In the genomic region with DNA sequence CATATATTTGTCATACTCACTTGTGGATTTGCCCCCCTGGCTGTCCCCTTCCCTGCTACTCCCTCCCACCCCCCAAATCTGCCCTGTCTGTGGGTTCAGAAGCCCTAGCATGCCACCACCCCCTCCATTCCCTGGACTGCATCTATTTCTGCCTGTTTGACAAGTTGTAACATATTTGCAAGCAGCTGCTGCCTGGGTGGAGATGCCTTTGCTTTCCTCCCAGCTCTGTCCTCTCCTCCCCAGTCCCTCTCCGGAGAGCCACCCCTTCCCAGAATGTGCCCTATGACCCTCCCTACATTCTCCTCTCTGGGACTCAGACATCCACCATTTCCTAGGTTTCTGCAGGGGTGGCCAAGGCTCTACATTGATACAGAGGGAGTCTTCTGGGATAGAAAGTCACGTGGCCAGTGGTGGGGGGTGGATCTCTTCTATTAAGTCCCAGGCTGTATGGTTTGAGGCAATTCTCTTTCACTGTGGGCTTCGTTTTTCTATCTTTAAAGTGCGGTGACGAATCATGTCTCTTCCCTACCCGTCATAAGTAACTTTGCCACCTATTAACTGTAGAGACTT, we compare ENCODE assay signal across 25 cellular contexts. TPM values are rescaled to one million over a fixed set of nuclear protein-coding genes. Genes with fewer than 3 reads are reported as not detected.
DNase-seq lines count a peak whose midpoint lies in the region; ATAC-seq, FAIRE-seq and TF ChIP-seq lines count a peak whose summit lies in the region.
"Had no signal": no experiment of that assay in that cellular context is flagged by ENCODE, and none has a peak within 500 bp of the region (broad histone marks: within the 10 kb centered on the region; RNA-seq: fewer than 3 reads in every experiment).

No MANE protein-coding gene starts in this region.

- H3K27me3 ChIP-seq in WERI-Rb-1 (ENCODE audit: insufficient read depth, low read depth, severe bottlenecking) (no peaks in the 10 kb centered on the region), keratinocyte (ENCODE audit: control insufficient read depth, extremely low read depth, insufficient read depth, low read length) (no peaks in the 10 kb centered on the region), skeletal muscle satellite cell (ENCODE audit: control insufficient read depth, insufficient read depth, low read length) (peaks cover 41% of the 10 kb centered on the region), smooth muscle cell (ENCODE audit: low read depth) (no peaks in the 10 kb centered on the region)

- H3K4me3 ChIP-seq in WERI-Rb-1 (ENCODE audit: low read depth, low read length) (no peak overlapping the region), keratinocyte (ENCODE audit: control insufficient read depth in 2 of 3, extremely low read depth in 1 of 3, insufficient read depth in 2 of 3, low read depth in 1 of 3, low read length in 3 of 3) (peak overlapping the region in 1 of 3 experiments; percentile 27), skeletal muscle satellite cell (ENCODE audit: low read length) (no peak overlapping the region), smooth muscle cell (no peak overlapping the region)
- H3K4me3 ChIP-seq: PC-9 had no signal

- dilution Hi-C loops in keratinocyte (cut with MboI; ENCODE audit: extremely low pct_ligation_motif_present, low sequenced_read_pairs) = no loop called here

- TF ChIP-seq CTCF in WERI-Rb-1 (IDR thresholded peaks at IDR 0.05; ENCODE audit: low read depth, low read length) (no peak), keratinocyte (optimal IDR thresholded peaks at IDR 0.05 in 1 of 3, IDR thresholded peaks at IDR 0.05 in 1 of 3, conservative IDR thresholded peaks at IDR 0.05 in 1 of 3; ENCODE audit: extremely low read depth in 1 of 3, insufficient read depth in 2 of 3, low read length in 3 of 3) (no peak), smooth muscle cell (IDR thresholded peaks at IDR 0.05; ENCODE audit: borderline replicate concordance, insufficient read depth, poor library complexity, severe bottlenecking) (no peak)

- 68% methylated on average over 6 of the region's 6 CpGs for WGBS in smooth muscle cell (ENCODE audit: low lambda C conversion rate)

- H3K4me1 ChIP-seq in keratinocyte (ENCODE audit: control insufficient read depth, extremely low read depth, insufficient read depth, low read length) (peaks cover 42% of the 10 kb centered on the region), skeletal muscle satellite cell (ENCODE audit: control insufficient read depth, insufficient read depth, low read length) (peaks cover 14% of the 10 kb centered on the region), smooth muscle cell (ENCODE audit: low read depth) (no peaks in the 10 kb centered on the region)

- H3K36me3 Mint-ChIP-seq in activated CD4-positive, alpha-beta T cell treated with anti-CD3 and anti-CD28 coated beads, Interleukin-2, amount 10 ng/mL, durations not matched to agents 7 days and 5 days (ENCODE audit: low read depth) = peaks cover 3% of the 10 kb centered on the region

- H3K4me2 ChIP-seq in keratinocyte (ENCODE audit: control insufficient read depth, extremely low read depth, insufficient read depth, low read depth, low read length) (peak overlapping the region; percentile 66), skeletal muscle satellite cell (ENCODE audit: low read length) (no peak overlapping the region), smooth muscle cell (no peak overlapping the region)
- H3K4me2 ChIP-seq: PC-9, SK-N-SH had no signal

- no peaks in the 10 kb centered on the region for H3K36me3 ChIP-seq in WERI-Rb-1
- no peaks in the 10 kb centered on the region for H3K36me3 ChIP-seq in keratinocyte (ENCODE audit: control insufficient read depth in 2 of 2, extremely low read depth in 1 of 2, insufficient read depth in 2 of 2, low read length in 2 of 2)
- no peaks in the 10 kb centered on the region for H3K36me3 ChIP-seq in skeletal muscle satellite cell (ENCODE audit: insufficient read depth, low read length)
- H3K36me3 ChIP-seq in smooth muscle cell (ENCODE audit: low read depth) = no peaks in the 10 kb centered on the region

- H3K4me3 Mint-ChIP-seq in activated CD4-positive, alpha-beta T cell treated with anti-CD3 and anti-CD28 coated beads, Interleukin-2, amount 10 ng/mL, durations not matched to agents 7 days and 5 days = no peak overlapping the region
- H3K4me3 Mint-ChIP-seq: CD8-positive, alpha-beta memory T cell had no signal

- H3K9ac ChIP-seq in keratinocyte (ENCODE audit: control insufficient read depth, extremely low read depth, insufficient read depth, low read length) (no peak overlapping the region), skeletal muscle satellite cell (ENCODE audit: low read depth, low read length) (peak overlapping the region; percentile 19), smooth muscle cell (ENCODE audit: low read depth) (no peak overlapping the region)
- H3K9ac ChIP-seq: SK-N-SH had no signal

- H3K27ac ChIP-seq in WERI-Rb-1 = no peak overlapping the region
- H3K27ac ChIP-seq in keratinocyte (ENCODE audit: control insufficient read depth, insufficient read depth, low read length) = no peak overlapping the region
- H3K27ac ChIP-seq in smooth muscle cell (ENCODE audit: low read depth) = no peak overlapping the region
- H3K27ac ChIP-seq: PC-9 had no signal

- H3K9me1 ChIP-seq in keratinocyte (ENCODE audit: control insufficient read depth, extremely low read depth, insufficient read depth, low read length) = no peaks in the 10 kb centered on the region

- no peak for ATAC-seq in HG02973 (IDR thresholded peaks at IDR 0.05; ENCODE audit: unreplicated experiment)

- no peaks in the 10 kb centered on the region for H3F3A ChIP-seq in smooth muscle cell (ENCODE audit: low read depth)

- FAIRE-seq in keratinocyte (lab: Jason Lieb, UNC) = peak; percentile 59
- FAIRE-seq: H1 had no signal

- CTCF ChIA-PET in activated CD4-positive, alpha-beta T cell treated with anti-CD3 and anti-CD28 coated beads, Interleukin-2, amount 10 ng/mL, durations not matched to agents 7 days and 5 days (lab: Charles Lee) = no interaction called here

- H4K20me1 ChIP-seq in keratinocyte (ENCODE audit: control insufficient read depth, extremely low read depth, insufficient read depth, low read length) (no peaks in the 10 kb centered on the region), smooth muscle cell (ENCODE audit: low read depth) (no peaks in the 10 kb centered on the region)

- H2AFZ ChIP-seq in keratinocyte (ENCODE audit: control insufficient read depth, low read length) (peak overlapping the region; percentile 74), smooth muscle cell (ENCODE audit: low read depth) (no peak overlapping the region)
- H2AFZ ChIP-seq: PC-9 had no signal

- H3K9me3 Mint-ChIP-seq in activated CD4-positive, alpha-beta T cell treated with anti-CD3 and anti-CD28 coated beads, Interleukin-2, amount 10 ng/mL, durations not matched to agents 7 days and 5 days = peaks cover 16% of the 10 kb centered on the region

- H3K27me3 Mint-ChIP-seq in activated CD4-positive, alpha-beta T cell treated with anti-CD3 and anti-CD28 coated beads, Interleukin-2, amount 10 ng/mL, durations not matched to agents 7 days and 5 days = peaks cover 37% of the 10 kb centered on the region

- H3K27ac Mint-ChIP-seq in activated CD4-positive, alpha-beta T cell treated with anti-CD3 and anti-CD28 coated beads, Interleukin-2, amount 10 ng/mL, durations not matched to agents 7 days and 5 days = no peak overlapping the region

- H3K4me1 Mint-ChIP-seq in activated CD4-positive, alpha-beta T cell treated with anti-CD3 and anti-CD28 coated beads, Interleukin-2, amount 10 ng/mL, durations not matched to agents 7 days and 5 days = no peaks in the 10 kb centered on the region
- H3K4me1 Mint-ChIP-seq: CD8-positive, alpha-beta memory T cell had no signal

- POLR2A ChIA-PET in activated CD4-positive, alpha-beta T cell treated with anti-CD3 and anti-CD28 coated beads, Interleukin-2, amount 10 ng/mL, durations not matched to agents 7 days and 5 days (lab: Charles Lee) = no interaction called here

- H3K9me3 ChIP-seq in WERI-Rb-1 (ENCODE audit: severe bottlenecking) = peaks cover 36% of the 10 kb centered on the region
- no peaks in the 10 kb centered on the region for H3K9me3 ChIP-seq in keratinocyte (ENCODE audit: control insufficient read depth, low read depth, low read length)
- no peaks in the 10 kb centered on the region for H3K9me3 ChIP-seq in skeletal muscle satellite cell (replicated peaks; ENCODE audit: low read length)
- H3K9me3 ChIP-seq in smooth muscle cell (replicated peaks; ENCODE audit: low read depth) = peaks cover 13% of the 10 kb centered on the region

- DNase-seq in activated CD4-positive, alpha-beta T cell treated with anti-CD3 and anti-CD28 coated beads, Interleukin-2, amount 10 ng/mL, durations not matched to agents 7 days and 5 days = peak; percentile 1
- no peak for DNase-seq in activated CD4-positive, alpha-beta T cell treated with anti-CD3 and anti-CD28 coated beads for 48 hours
- DNase-seq in WERI-Rb-1 (peak; percentile 9), keratinocyte (ENCODE audit: low read depth, low spot score) (no peak), smooth muscle cell (lab: John Stamatoyannopoulos, UW; ENCODE audit: unreplicated experiment) (no peak), HT-29 (ENCODE audit: low spot score) (no peak)
- DNase-seq: 8988T; AML-193; C1 segment of cervical spinal cord; Calu3; CD8-positive, alpha-beta memory T cell; DMS53; GDM1; NCI-H1092; NCI-H1436; NCI-H187 treated with DMSO at 0.1 percent for 48 hours; NCI-H2107; PC-9; RPMI8226; SHP77 treated with DMSO at 0.1 percent for 48 hours; SK-N-SH had no signal

- H3K79me2 ChIP-seq in keratinocyte (ENCODE audit: control insufficient read depth, insufficient read depth, low read length) (no peaks in the 10 kb centered on the region), smooth muscle cell (ENCODE audit: low read depth) (no peaks in the 10 kb centered on the region)

RNA-seq across cellular contexts. Expression of a gene that starts 6.0 kb away (rescaled TPM):
- not detected for total RNA-seq in activated CD4-positive, alpha-beta T cell treated with anti-CD3 and anti-CD28 coated beads, Interleukin-2, amount 10 ng/mL, durations not matched to agents 7 days and 5 days
- polyA plus RNA-seq in keratinocyte = not detected in 3 replicates
- not detected for polyA plus RNA-seq in keratinocyte (2011; ENCODE audit: low read depth)
- not detected in 2 replicates for polyA plus RNA-seq in keratinocyte (2011; cell fraction: cytosol; rRNA removed)
- polyA plus RNA-seq in keratinocyte (2011; cell fraction: nucleus; rRNA removed) = not detected in 2 replicates
- polyA plus RNA-seq in keratinocyte (2012; ENCODE audit: low replicate concordance) = 0.07 TPM in 1 of 2 replicates, not detected in the other
- polyA minus RNA-seq in keratinocyte = not detected in 3 replicates
- not detected for polyA minus RNA-seq in keratinocyte (2011; cell fraction: cytosol; rRNA and poly(A)+ RNA removed)
- polyA minus RNA-seq in keratinocyte (2011; cell fraction: nucleus; rRNA and poly(A)+ RNA removed) = not detected in 2 replicates
- total RNA-seq in skeletal muscle satellite cell (2012; rRNA removed) = 0.76 and 31.2 TPM in 2 replicates
- not detected in 2 replicates for total RNA-seq in smooth muscle cell
- polyA plus RNA-seq in smooth muscle cell = 0.41 TPM in 1 of 2 replicates, not detected in the other
- not detected in 2 replicates for total RNA-seq in HT-29 (2014; rRNA removed; shearing (Covaris generic))
- total RNA-seq: Calu3; CD8-positive, alpha-beta memory T cell; H1; NCI-H460; PC-9 had no signal
- polyA plus RNA-seq: CD8-positive, alpha-beta memory T cell; H1; SK-N-SH had no signal

RNA-seq across cellular contexts. Expression of a gene that starts 35.7 kb away (rescaled TPM):
- total RNA-seq in activated CD4-positive, alpha-beta T cell treated with anti-CD3 and anti-CD28 coated beads, Interleukin-2, amount 10 ng/mL, durations not matched to agents 7 days and 5 days = not detected
- polyA plus RNA-seq in keratinocyte (0.07 to 0.10 TPM (median 0.09 TPM) in 3 replicates), smooth muscle cell (18.0 and 18.5 TPM in 2 replicates)
- polyA plus RNA-seq in keratinocyte (2011; ENCODE audit: low read depth) = 0.31 TPM
- polyA plus RNA-seq in keratinocyte (2011; cell fraction: cytosol; rRNA removed) = 0.06 TPM in 1 of 2 replicates, not detected in the other
- 0.11 and 0.17 TPM in 2 replicates for polyA plus RNA-seq in keratinocyte (2011; cell fraction: nucleus; rRNA removed)
- 0.28 TPM in 1 of 2 replicates, not detected in the other for polyA plus RNA-seq in keratinocyte (2012; ENCODE audit: low replicate concordance)
- not detected in 3 replicates for polyA minus RNA-seq in keratinocyte
- not detected for polyA minus RNA-seq in keratinocyte (2011; cell fraction: cytosol; rRNA and poly(A)+ RNA removed)
- 0.39 TPM in 1 of 2 replicates, not detected in the other for polyA minus RNA-seq in keratinocyte (2011; cell fraction: nucleus; rRNA and poly(A)+ RNA removed)
- 0.25 and 2.2 TPM in 2 replicates for total RNA-seq in skeletal muscle satellite cell (2012; rRNA removed)
- total RNA-seq in smooth muscle cell = 7.7 and 16.0 TPM in 2 replicates
- 0.89 TPM in 1 of 2 replicates, not detected in the other for total RNA-seq in HT-29 (2014; rRNA removed; shearing (Covaris generic))
- total RNA-seq: CD8-positive, alpha-beta memory T cell had no signal
- polyA plus RNA-seq: CD8-positive, alpha-beta memory T cell had no signal

Comparison
In these comparisons a context has a peak if more than half of its experiments do, and no peak if none do; other contexts are left out.
1. DNase-seq: peak in activated CD4-positive, alpha-beta T cell treated with anti-CD3 and anti-CD28 coated beads, Interleukin-2, amount 10 ng/mL, durations not matched to agents 7 days and 5 days (single experiment) and WERI-Rb-1 (single experiment); none in activated CD4-positive, alpha-beta T cell treated with anti-CD3 and anti-CD28 coated beads for 48 hours (single experiment), keratinocyte (single experiment), smooth muscle cell (single experiment) and HT-29 (single experiment).